27 cellular contexts compared by ENCODE assay signal in genomic region chr2:137991078-137991477, GRCh38.
"Had no signal": no experiment of that assay in that cellular context is flagged by ENCODE, and none has a peak within 500 bp of the region (broad histone marks: within the 10 kb centered on the region; RNA-seq: fewer than 3 reads in every experiment).

No MANE protein-coding gene starts in this region.

- H3K4me3 ChIP-seq: stomach, suprapubic skin, testis, thoracic aorta, thyroid gland, tibial artery, tibial nerve, transverse colon, upper lobe of left lung, upper lobe of right lung, uterus, vagina had no signal

- ATAC-seq: stimulated activated effector memory CD8-positive, alpha-beta T cell treated with anti-CD3 and anti-CD28 coated beads, Interleukin-12 subunit alpha, Interleukin-12 subunit beta, amount 100 ng/mL, for 72 hours; stimulated activated memory B cell treated with anti-CD40 and anti-IgM and Interleukin-4, amounts not matched to agents 10 μg/mL and 1 μg/mL and 100 μg/mL, for 72 hours; stimulated activated naive B cell treated with anti-CD40 and anti-IgM and Interleukin-4, amounts not matched to agents 10 μg/mL and 1 μg/mL and 100 μg/mL, for 72 hours; stimulated activated naive CD8-positive, alpha-beta T cell treated with anti-CD3 and anti-CD28 coated beads, Interleukin-15, amount 100 ng/mL, for 72 hours; stimulated activated naive CD8-positive, alpha-beta T cell treated with anti-CD3 and anti-CD28 coated beads, Interleukin-15, Interleukin-2, amounts not matched to agents 100 U/mL and 50 U/mL, for 24 hours; upper lobe of right lung had no signal

- FAIRE-seq: urothelium cell line had no signal

- H3K4me1 ChIP-seq: stomach, suprapubic skin, testis, thyroid gland, tibial artery, upper lobe of left lung, upper lobe of right lung, uterus, vagina had no signal

- H3K9me3 ChIP-seq: suprapubic skin, testis, thoracic aorta, thyroid gland, upper lobe of left lung, upper lobe of right lung, vagina had no signal

- H3K36me3 ChIP-seq: thyroid gland, upper lobe of right lung, uterus had no signal

- DNase-seq: stimulated activated CD4-positive, alpha-beta T cell treated with anti-CD3 and anti-CD28 coated beads, Interleukin-2, amount 100 ng/mL, for 48 hours; stimulated activated CD4-positive, alpha-beta T cell treated with anti-CD3 and anti-CD28 coated beads, Interleukin-4, amount 100 ng/mL, for 1 hour; stimulated activated CD4-positive, alpha-beta T cell treated with anti-CD3 and anti-CD28 coated beads, Interleukin-4, amount 100 ng/mL, for 24 hours; stimulated activated CD4-positive, alpha-beta T cell treated with anti-CD3 and anti-CD28 coated beads, Interleukin-4, amount 100 ng/mL, for 4 hours; stimulated activated CD8-positive, alpha-beta memory T cell treated with anti-CD3 and anti-CD28 coated beads, Interleukin-4, amount 100 ng/mL, for 48 hours; stimulated activated naive B cell treated with anti-CD40 and anti-IgM and Interleukin-4, amounts not matched to agents 10 μg/mL and 1 μg/mL and 100 μg/mL, for 72 hours; stimulated activated naive CD4-positive, alpha-beta T cell; stimulated activated naive CD4-positive, alpha-beta T cell treated with Interleukin-2 at 50 U/mL for 16 hours; stimulated activated naive CD8-positive, alpha-beta T cell treated with anti-CD3 and anti-CD28 coated beads, Interleukin-15, amount 100 ng/mL, for 72 hours; stimulated activated naive CD8-positive, alpha-beta T cell treated with anti-CD3 and anti-CD28 coated beads, Interleukin-15, Interleukin-2, amounts not matched to agents 100 U/mL and 50 U/mL, for 24 hours; stomach; substantia nigra; testis; thyroid gland; tibial artery; transverse colon; trophoblast cell; upper lobe of left lung; upper lobe of right lung; uterus had no signal

- H3K27me3 ChIP-seq: stomach, suprapubic skin, testis, thyroid gland, tibial artery, tibial nerve, transverse colon, upper lobe of left lung, upper lobe of right lung, uterus, vagina had no signal

- H3K27ac ChIP-seq: stomach, suprapubic skin, testis, thoracic aorta, thyroid gland, tibial artery, tibial nerve, transverse colon, upper lobe of left lung, upper lobe of right lung, uterus, vagina had no signal
